1 cellular context compared by ENCODE assay signal in the genomic region with DNA sequence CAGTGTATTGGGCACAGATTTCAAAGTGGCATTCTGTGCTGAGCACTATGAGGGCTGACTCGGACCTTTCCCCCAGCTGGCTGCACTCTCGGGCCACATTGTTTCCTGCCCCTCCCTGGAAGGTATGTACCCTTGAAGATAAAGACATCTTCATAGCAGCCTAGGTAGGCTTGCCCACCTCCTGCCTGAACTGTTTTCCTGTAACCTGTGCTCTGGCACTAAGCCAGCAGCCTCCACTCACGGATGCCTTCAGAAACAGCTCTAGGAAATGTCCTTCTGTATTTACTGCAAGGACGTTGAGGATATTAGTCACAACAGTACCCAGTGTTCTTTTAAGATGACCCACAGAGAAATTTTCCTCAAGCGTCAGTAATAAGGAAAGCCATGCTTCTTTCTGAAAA.
A peak's percentile ranks its signal among the peaks of the same experiment; 100 is the strongest.
TF ChIP-seq lines count a peak whose summit lies in the region.

No MANE protein-coding gene starts in this region.

TF ChIP-seq in endothelial cell of umbilical vein, 7 proteins besides CTCF, POLR2A, EP300 and RAD21:
- TF ChIP-seq JUN (IDR thresholded peaks at IDR 0.05; ENCODE audit: borderline replicate concordance, insufficient read depth, insufficient read length, low read depth) (peak; percentile 3), GATA2 (IDR thresholded peaks at IDR 0.05; ENCODE audit: insufficient read depth, insufficient read length, low read depth, low read length) (no peak), MYC (IDR thresholded peaks at IDR 0.05; ENCODE audit: low read depth, low read length) (no peak), POLR2AphosphoS5 (IDR thresholded peaks at IDR 0.05; ENCODE audit: insufficient read depth, low read depth, low read length) (no peak), FOS (IDR thresholded peaks at IDR 0.05; ENCODE audit: borderline replicate concordance, insufficient read depth, low read length) (no peak)
